1 cellular context compared by ENCODE assay signal in the genomic region with DNA sequence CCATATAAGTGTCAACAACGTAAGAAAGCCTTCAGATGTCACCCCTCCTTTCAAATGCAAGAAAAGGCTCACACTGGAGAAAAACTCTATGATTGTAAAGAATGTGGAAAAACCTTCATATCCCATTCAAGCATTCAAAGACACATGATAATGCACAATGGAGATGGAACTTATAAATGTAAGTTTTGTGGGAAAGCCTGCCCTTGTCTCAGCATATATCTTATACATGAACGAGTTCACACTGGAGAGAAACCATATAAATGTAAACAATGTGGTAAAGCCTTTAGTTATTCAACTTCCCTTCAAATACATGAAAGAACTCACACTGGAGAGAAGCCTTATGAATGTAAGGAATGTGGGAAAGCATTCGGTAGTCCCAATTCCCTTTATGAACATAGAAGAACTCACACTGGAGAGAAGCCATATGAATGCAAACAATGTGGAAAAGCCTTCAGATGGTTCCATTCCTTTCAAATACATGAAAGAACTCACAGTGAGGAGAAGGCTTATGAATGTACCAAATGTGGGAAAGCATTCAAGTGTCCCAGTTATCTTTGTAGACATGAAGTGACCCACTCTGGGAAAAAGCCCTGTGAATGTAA.
TF ChIP-seq lines count a peak whose summit lies in the region.

No MANE protein-coding gene starts in this region.

TF ChIP-seq in HEK293T, 16 proteins besides CTCF, POLR2A, EP300 and RAD21 (continued from another document):
- TF ChIP-seq FOXM1 (IDR thresholded peaks at IDR 0.05; ENCODE audit: borderline replicate concordance) (no peak), SUZ12 (IDR thresholded peaks at IDR 0.05) (no peak), LEF1 (IDR thresholded peaks at IDR 0.05; ENCODE audit: borderline replicate concordance) (no peak)
- TF ChIP-seq, protein P1, sequence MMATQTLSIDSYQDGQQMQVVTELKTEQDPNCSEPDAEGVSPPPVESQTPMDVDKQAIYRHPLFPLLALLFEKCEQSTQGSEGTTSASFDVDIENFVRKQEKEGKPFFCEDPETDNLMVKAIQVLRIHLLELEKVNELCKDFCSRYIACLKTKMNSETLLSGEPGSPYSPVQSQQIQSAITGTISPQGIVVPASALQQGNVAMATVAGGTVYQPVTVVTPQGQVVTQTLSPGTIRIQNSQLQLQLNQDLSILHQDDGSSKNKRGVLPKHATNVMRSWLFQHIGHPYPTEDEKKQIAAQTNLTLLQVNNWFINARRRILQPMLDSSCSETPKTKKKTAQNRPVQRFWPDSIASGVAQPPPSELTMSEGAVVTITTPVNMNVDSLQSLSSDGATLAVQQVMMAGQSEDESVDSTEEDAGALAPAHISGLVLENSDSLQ (IDR thresholded peaks at IDR 0.05), result no peak
